Comparison of ENCODE assay signal across 1 cellular context in genomic region chr16:67841816-67842508, GRCh38.
TF ChIP-seq lines count a peak whose summit lies in the region.

THAP11 (plus strand) TSS chr16:67842320; CDS start chr16:67842555, 235 bp downstream.

TF ChIP-seq in HepG2, 621 proteins besides CTCF, POLR2A, EP300 and RAD21 (continued from another document and continues in another):
- TF ChIP-seq KIAA2018 (CRISPR knock-in tag; IDR thresholded peaks at IDR 0.05; ENCODE audit: borderline replicate concordance) (peak; percentile 68; the same call in 1 of the 2 replicates), SUZ12 (IDR thresholded peaks at IDR 0.05; ENCODE audit: low read depth, low read length) (peak; percentile 75), TFDP2 (CRISPR knock-in tag; IDR thresholded peaks at IDR 0.05) (peak; percentile 95), ZNF124 (CRISPR knock-in tag; IDR thresholded peaks at IDR 0.05) (peak; percentile 90), SMAD1 (CRISPR knock-in tag; IDR thresholded peaks at IDR 0.05; ENCODE audit: borderline replicate concordance, low read depth) (peak; percentile 36; the same call in 1 of the 2 replicates), PRPF4 (IDR thresholded peaks at IDR 0.05; ENCODE audit: low read depth, low read length, poor library complexity, severe bottlenecking) (no peak), IRX3 (CRISPR knock-in tag; IDR thresholded peaks at IDR 0.05; ENCODE audit: borderline replicate concordance, low read depth) (0 out of 2 replicates have a peak, but pooled peaks have one; percentile 6), IRF2 (CRISPR knock-in tag; IDR thresholded peaks at IDR 0.05) (peak; percentile 96), BCLAF1 (IDR thresholded peaks at IDR 0.05) (no peak), ZNF335 (CRISPR knock-in tag; IDR thresholded peaks at IDR 0.05) (peak; percentile 51), HIVEP1 (CRISPR knock-in tag; IDR thresholded peaks at IDR 0.05) (0 out of 2 replicates have a peak, but pooled peaks have one; percentile 43), ZNF446 (CRISPR knock-in tag; IDR thresholded peaks at IDR 0.05) (peak; percentile 90), THRA (CRISPR knock-in tag; IDR thresholded peaks at IDR 0.05; ENCODE audit: borderline replicate concordance) (peak; percentile 37; the same call in 1 of the 2 replicates), NKX3-1 (CRISPR knock-in tag; IDR thresholded peaks at IDR 0.05) (peak; percentile 75; the same call in 1 of the 2 replicates), KDM3A (CRISPR knock-in tag; IDR thresholded peaks at IDR 0.05; ENCODE audit: low read depth) (peak; percentile 94; the same call in 1 of the 2 replicates), ERF (CRISPR knock-in tag; IDR thresholded peaks at IDR 0.05) (peak; percentile 27; the same call in 1 of the 2 replicates), BATF2 (CRISPR knock-in tag; IDR thresholded peaks at IDR 0.05) (no peak), SAP130 (CRISPR knock-in tag; IDR thresholded peaks at IDR 0.05; ENCODE audit: low read depth) (peak; percentile 93), ZNF567 (CRISPR knock-in tag; IDR thresholded peaks at IDR 0.05; ENCODE audit: borderline replicate concordance) (0 out of 2 replicates have a peak, but pooled peaks have one; percentile 93), ZFP36L1 (CRISPR knock-in tag; IDR thresholded peaks at IDR 0.05) (0 out of 2 replicates have a peak, but pooled peaks have one; percentile 61), KMT2B (CRISPR knock-in tag; IDR thresholded peaks at IDR 0.05) (peak; percentile 78), NCOR1 (IDR thresholded peaks at IDR 0.05; ENCODE audit: borderline replicate concordance, low read length) (peak; percentile 34; the same call in 1 of the 2 replicates), ZNF816 (CRISPR knock-in tag; IDR thresholded peaks at IDR 0.05; ENCODE audit: borderline replicate concordance) (no peak), ZFP91 (CRISPR knock-in tag; IDR thresholded peaks at IDR 0.05; ENCODE audit: borderline replicate concordance) (peak; percentile 59; the same call in 1 of the 2 replicates), SNAI1 (CRISPR knock-in tag; IDR thresholded peaks at IDR 0.05; ENCODE audit: borderline replicate concordance) (no peak), GABPB1 (CRISPR knock-in tag; IDR thresholded peaks at IDR 0.05) (peak; percentile 94), YEATS4 (CRISPR knock-in tag; IDR thresholded peaks at IDR 0.05; ENCODE audit: borderline replicate concordance) (peak; percentile 53; the same call in 1 of the 2 replicates), ZNF777 (CRISPR knock-in tag; IDR thresholded peaks at IDR 0.05) (peak; percentile 98), CC2D1A (CRISPR knock-in tag; IDR thresholded peaks at IDR 0.05) (0 out of 2 replicates have a peak, but pooled peaks have one; percentile 67), ZBTB26 (CRISPR knock-in tag; IDR thresholded peaks at IDR 0.05; ENCODE audit: borderline replicate concordance) (peak; percentile 66; the same call in 1 of the 2 replicates), RNF219 (CRISPR knock-in tag; IDR thresholded peaks at IDR 0.05) (0 out of 2 replicates have a peak, but pooled peaks have one; percentile 50), ZNF7 (CRISPR knock-in tag; IDR thresholded peaks at IDR 0.05) (no peak), THAP9 (CRISPR knock-in tag; IDR thresholded peaks at IDR 0.05; ENCODE audit: borderline replicate concordance) (peak; percentile 64; the same call in 1 of the 2 replicates)
